ENCODE assay signal across 33 cellular contexts in genomic region chr2:156765450-156765849, GRCh38.
"Had no signal": no experiment of that assay in that cellular context is flagged by ENCODE, and none has a peak within 500 bp of the region (broad histone marks: within the 10 kb centered on the region; RNA-seq: fewer than 3 reads in every experiment).

No MANE protein-coding gene starts in this region.

- H3K4me3 ChIP-seq: adrenal gland, body of pancreas, cardiac muscle cell, colonic mucosa, esophagus squamous epithelium, gastroesophageal sphincter had no signal

- DNase-seq: activated B cell treated with CpG ODN at 0.5 μM for 24 hours; activated CD4-positive, alpha-beta T cell treated with anti-CD3 and anti-CD28 coated beads for 48 hours; activated CD4-positive, alpha-beta T cell treated with anti-CD3 and anti-CD28 coated beads, Interleukin-2, amount 50 U/mL, for 1 hour; activated CD4-positive, alpha-beta T cell treated with anti-CD3 and anti-CD28 coated beads, Interleukin-2, amount 50 U/mL, for 48 hours; activated CD8-positive, alpha-beta memory T cell treated with anti-CD3 and anti-CD28 coated beads for 24 hours; activated CD8-positive, alpha-beta T cell treated with anti-CD3 and anti-CD28 coated beads for 36 hours; activated effector memory CD4-positive, alpha-beta T cell treated with Interleukin-2 at 50 U/mL for 16 hours; activated gamma-delta T cell treated with Interleukin-2 at 50 U/mL for 16 hours; activated naive CD4-positive, alpha-beta T cell treated with anti-CD3 and anti-CD28 coated beads, Interleukin-2, amount 50 U/mL, for 16 hours; activated naive CD4-positive, alpha-beta T cell treated with Interleukin-2 at 50 U/mL for 16 hours; activated naive CD8-positive, alpha-beta T cell treated with anti-CD3 and anti-CD28 coated beads for 36 hours; activated naive CD8-positive, alpha-beta T cell treated with anti-CD3 and anti-CD28 coated beads, Interleukin-2, amount 50 U/mL, for 24 hours; activated T-cell treated with anti-CD3 and anti-CD28 coated beads, Interleukin-2, amount 50 U/mL, for 4 hours; adrenal gland; amygdala; aorta; body of pancreas; central memory CD4-positive, alpha-beta T cell; cerebellar nuclear complex; colonic mucosa; effector CD8-positive, alpha-beta T cell; esophagus squamous epithelium; foreskin melanocyte; hippocampal formation; T-helper 17 cell; T1000; WERI-Rb-1 had no signal

- H3K9me3 ChIP-seq: body of pancreas, colonic mucosa, esophagus squamous epithelium had no signal

- ATAC-seq: activated CD4-positive, CD25-positive, alpha-beta regulatory T cell treated with anti-CD3 and anti-CD28 coated beads, Interleukin-2, amount 50 U/mL, for 24 hours; activated CD8-positive, alpha-beta T cell treated with anti-CD3 and anti-CD28 coated beads for 36 hours; activated naive CD8-positive, alpha-beta T cell treated with anti-CD3 and anti-CD28 coated beads, Interleukin-2, amount 50 U/mL, for 24 hours; activated T-cell treated with anti-CD3 and anti-CD28 coated beads, Interleukin-2, amount 50 U/mL, for 4 hours; activated T-helper 17 cell treated with anti-CD3 and anti-CD28 coated beads, Interleukin-2, amount 50 U/mL, for 72 hours; body of pancreas; gastroesophageal sphincter; T-helper 17 cell had no signal

- H3K36me3 Mint-ChIP-seq: activated naive CD8-positive, alpha-beta T cell treated with anti-CD3 and anti-CD28 coated beads for 36 hours had no signal

- H3K4me3 Mint-ChIP-seq: activated B cell treated with CpG ODN at 0.5 μM for 24 hours; activated CD8-positive, alpha-beta T cell treated with anti-CD3 and anti-CD28 coated beads for 36 hours; activated naive CD8-positive, alpha-beta T cell treated with anti-CD3 and anti-CD28 coated beads for 36 hours; activated naive CD8-positive, alpha-beta T cell treated with anti-CD3 and anti-CD28 coated beads, Interleukin-2, amount 50 U/mL, for 24 hours; activated T-cell treated with anti-CD3 and anti-CD28 coated beads, Interleukin-2, amount 50 U/mL, for 4 hours; activated T-helper 17 cell treated with anti-CD3 and anti-CD28 coated beads, Interleukin-2, amount 50 U/mL, for 72 hours; T-helper 17 cell; T-helper 2 cell treated with Interferon-gamma antibody and Interleukin-4, amounts not matched to agents 5 μg/mL and 100 μg/mL, for 36 hours had no signal

- H3K36me3 ChIP-seq: adrenal gland, cardiac muscle cell, colonic mucosa, esophagus squamous epithelium, gastroesophageal sphincter, WERI-Rb-1 had no signal

- H3K27ac Mint-ChIP-seq: activated B cell treated with CpG ODN at 0.5 μM for 24 hours; activated CD8-positive, alpha-beta T cell treated with anti-CD3 and anti-CD28 coated beads for 36 hours; activated naive CD8-positive, alpha-beta T cell treated with anti-CD3 and anti-CD28 coated beads for 36 hours; activated naive CD8-positive, alpha-beta T cell treated with anti-CD3 and anti-CD28 coated beads, Interleukin-2, amount 50 U/mL, for 24 hours; activated T-helper 17 cell treated with anti-CD3 and anti-CD28 coated beads, Interleukin-2, amount 50 U/mL, for 72 hours; T-helper 17 cell; T-helper 2 cell treated with Interferon-gamma antibody and Interleukin-4, amounts not matched to agents 5 μg/mL and 100 μg/mL, for 36 hours had no signal

- H3K27me3 ChIP-seq: adrenal gland, body of pancreas, cardiac muscle cell, colonic mucosa, esophagus squamous epithelium, gastroesophageal sphincter had no signal

- H3K27ac ChIP-seq: adrenal gland, body of pancreas, cardiac muscle cell, colonic mucosa, epithelial cell of prostate, esophagus squamous epithelium, gastroesophageal sphincter, WERI-Rb-1 had no signal

- H3K4me1 Mint-ChIP-seq: activated B cell treated with CpG ODN at 0.5 μM for 24 hours; activated naive CD8-positive, alpha-beta T cell treated with anti-CD3 and anti-CD28 coated beads for 36 hours; activated naive CD8-positive, alpha-beta T cell treated with anti-CD3 and anti-CD28 coated beads, Interleukin-2, amount 50 U/mL, for 24 hours; activated T-helper 17 cell treated with anti-CD3 and anti-CD28 coated beads, Interleukin-2, amount 50 U/mL, for 72 hours; T-helper 17 cell had no signal

- H3K4me1 ChIP-seq: adrenal gland, body of pancreas, colonic mucosa, esophagus squamous epithelium, gastroesophageal sphincter had no signal

- H3K27me3 Mint-ChIP-seq: activated B cell treated with CpG ODN at 0.5 μM for 24 hours; activated CD8-positive, alpha-beta T cell treated with anti-CD3 and anti-CD28 coated beads for 36 hours; activated naive CD8-positive, alpha-beta T cell treated with anti-CD3 and anti-CD28 coated beads for 36 hours; activated naive CD8-positive, alpha-beta T cell treated with anti-CD3 and anti-CD28 coated beads, Interleukin-2, amount 50 U/mL, for 24 hours; activated T-helper 17 cell treated with anti-CD3 and anti-CD28 coated beads, Interleukin-2, amount 50 U/mL, for 72 hours; T-helper 17 cell had no signal
